In genomic region chr10:85061401-85061800, GRCh38 we compare ENCODE assay signal across 30 cellular contexts.
"Had no signal": no experiment of that assay in that cellular context is flagged by ENCODE, and none has a peak within 500 bp of the region (broad histone marks: within the 10 kb centered on the region; RNA-seq: fewer than 3 reads in every experiment).

No MANE protein-coding gene starts in this region.

- H3K4me3 ChIP-seq: ovary, psoas muscle, right lobe of liver, sigmoid colon, spleen, suprapubic skin, testis, tibial artery, transverse colon, upper lobe of right lung, uterus had no signal

- H3K36me3 ChIP-seq: neutrophil, ovary, right lobe of liver, sigmoid colon, spleen, suprapubic skin, tibial artery, transverse colon, upper lobe of right lung, uterus had no signal

- H3K4me1 ChIP-seq: parathyroid adenoma, psoas muscle, sigmoid colon, spleen, suprapubic skin, testis, tibial artery, transverse colon, upper lobe of right lung, uterus had no signal

- H3K9me3 ChIP-seq: neutrophil, ovary, psoas muscle, right lobe of liver, sigmoid colon, testis, tibial artery, upper lobe of right lung, uterus had no signal

- H3K79me2 ChIP-seq: parathyroid adenoma had no signal

- ATAC-seq: naive thymus-derived CD8-positive, alpha-beta T cell; natural killer cell treated with Interleukin-12 subunit alpha and Interleukin-12 subunit beta and Interleukin-15 and Interleukin-18, amount 100 ng/mL, for 72 hours; psoas muscle; right cardiac atrium; stimulated activated memory B cell treated with anti-CD40 and anti-IgM and Interleukin-4, amounts not matched to agents 10 μg/mL and 1 μg/mL and 100 μg/mL, for 72 hours; stimulated activated naive CD8-positive, alpha-beta T cell treated with anti-CD3 and anti-CD28 coated beads, Interleukin-15, amount 100 ng/mL, for 72 hours; stimulated activated naive CD8-positive, alpha-beta T cell treated with anti-CD3 and anti-CD28 coated beads, Interleukin-15, Interleukin-2, amounts not matched to agents 100 U/mL and 50 U/mL, for 24 hours; upper lobe of right lung had no signal

- H2AFZ ChIP-seq: parathyroid adenoma had no signal

- H3K27me3 ChIP-seq: neutrophil, ovary, right lobe of liver, sigmoid colon, spleen, suprapubic skin, testis, tibial artery, transverse colon, upper lobe of right lung, uterus had no signal

- DNase-seq: naive thymus-derived CD8-positive, alpha-beta T cell; nephron progenitor cell; nucleus accumbens; posterior cingulate gyrus; psoas muscle; right cardiac atrium; sigmoid colon; small intestine; spleen; stimulated activated CD4-positive, alpha-beta T cell treated with anti-CD3 and anti-CD28 coated beads, Interleukin-12 subunit alpha, Interleukin-12 subunit beta, amount 100 ng/mL, for 4 hours; stimulated activated CD4-positive, alpha-beta T cell treated with anti-CD3 and anti-CD28 coated beads, Interleukin-1b, Interleukin-23, amount 100 ng/mL, for 48 hours; stimulated activated CD4-positive, alpha-beta T cell treated with anti-CD3 and anti-CD28 coated beads, Interleukin-4, amount 100 ng/mL, for 1 hour; stimulated activated CD4-positive, alpha-beta T cell treated with anti-CD3 and anti-CD28 coated beads, Interleukin-4, amount 100 ng/mL, for 4 hours; stimulated activated CD8-positive, alpha-beta memory T cell treated with anti-CD3 and anti-CD28 coated beads, Interleukin-4, amount 100 ng/mL, for 48 hours; stimulated activated naive CD4-positive, alpha-beta T cell; stimulated activated naive CD8-positive, alpha-beta T cell treated with anti-CD3 and anti-CD28 coated beads, Interleukin-15, amount 100 ng/mL, for 72 hours; stimulated activated naive CD8-positive, alpha-beta T cell treated with anti-CD3 and anti-CD28 coated beads, Interleukin-15, Interleukin-2, amounts not matched to agents 100 U/mL and 50 U/mL, for 24 hours; substantia nigra; testis; tibial artery; transverse colon; upper lobe of right lung had no signal

- H3K27ac ChIP-seq: neutrophil, ovary, parathyroid adenoma, psoas muscle, right lobe of liver, sigmoid colon, spleen, suprapubic skin, testis, tibial artery, transverse colon, upper lobe of right lung, uterus had no signal

- H3K9ac ChIP-seq: parathyroid adenoma had no signal
